1 cellular context compared by ENCODE assay signal in genomic region chrX:39724544-39724943, GRCh38.
A peak's percentile ranks its signal among the peaks of the same experiment; 100 is the strongest.
TF ChIP-seq lines count a peak whose summit lies in the region.

No MANE protein-coding gene starts in this region.

TF ChIP-seq in WTC11, 78 proteins besides CTCF, POLR2A, EP300 and RAD21:
- TF ChIP-seq USF2 (CRISPR knock-in tag; IDR thresholded peaks at IDR 0.05) (peak; percentile 33; the same call in 1 of the 2 replicates), ATF2 (CRISPR knock-in tag; IDR thresholded peaks at IDR 0.05; ENCODE audit: borderline replicate concordance, low read depth) (no peak)
